ENCODE assay signal across 2 cellular contexts in the genomic region with DNA sequence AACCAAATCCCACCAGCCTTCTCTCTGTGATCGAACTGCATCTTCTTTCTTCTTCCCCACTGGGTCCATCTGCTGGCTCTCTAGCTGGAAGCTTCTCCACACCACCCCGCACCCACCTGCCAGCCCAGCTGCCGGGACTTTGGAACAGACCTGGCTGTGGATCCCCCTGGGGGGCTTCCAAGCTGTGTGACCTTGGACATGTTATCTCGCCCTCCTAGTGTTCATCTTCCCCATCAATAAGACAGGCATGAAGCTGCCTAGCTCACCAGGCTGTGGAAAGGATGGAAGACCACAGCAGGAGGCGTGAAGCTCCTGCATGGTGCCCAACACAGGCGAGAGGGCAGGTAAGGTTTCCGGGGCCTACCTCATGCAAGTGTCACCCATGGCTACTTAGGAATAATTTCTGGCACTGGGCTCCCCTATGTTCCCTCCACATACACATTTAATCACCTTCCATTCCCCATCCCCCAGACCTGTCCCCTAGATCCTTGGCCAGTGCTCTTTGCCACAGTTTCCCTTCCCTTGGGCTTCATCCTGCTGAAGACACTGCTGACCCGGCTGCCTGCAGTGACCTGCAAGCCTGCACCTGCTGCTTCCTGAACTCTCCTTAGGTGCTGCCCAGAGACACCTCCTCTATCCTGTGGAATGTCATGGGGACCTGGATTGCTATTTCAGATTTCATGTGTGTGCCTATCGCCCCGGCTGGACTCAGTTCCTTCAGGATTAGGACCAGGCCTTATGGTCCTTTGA.
TF ChIP-seq lines count a peak whose summit lies in the region.

No MANE protein-coding gene starts in this region.

TF ChIP-seq in IMR-90, 13 proteins besides CTCF, POLR2A, EP300 and RAD21:
- no peak for TF ChIP-seq SMC3 (IDR thresholded peaks at IDR 0.05; ENCODE audit: low read depth, low read length)
- no peak for TF ChIP-seq RFX5 (IDR thresholded peaks at IDR 0.05; ENCODE audit: low read depth, low read length)
- no peak for TF ChIP-seq FOS (IDR thresholded peaks at IDR 0.05; ENCODE audit: low read depth, low read length)
- no peak for TF ChIP-seq MAZ (IDR thresholded peaks at IDR 0.05; ENCODE audit: borderline replicate concordance, low read depth, low read length)
- no peak for TF ChIP-seq NFE2L2 (IDR thresholded peaks at IDR 0.05; ENCODE audit: low read depth, low read length)
- TF ChIP-seq MXI1 (IDR thresholded peaks at IDR 0.05; ENCODE audit: borderline replicate concordance, low read depth, low read length), result no peak
- TF ChIP-seq, protein P1, sequence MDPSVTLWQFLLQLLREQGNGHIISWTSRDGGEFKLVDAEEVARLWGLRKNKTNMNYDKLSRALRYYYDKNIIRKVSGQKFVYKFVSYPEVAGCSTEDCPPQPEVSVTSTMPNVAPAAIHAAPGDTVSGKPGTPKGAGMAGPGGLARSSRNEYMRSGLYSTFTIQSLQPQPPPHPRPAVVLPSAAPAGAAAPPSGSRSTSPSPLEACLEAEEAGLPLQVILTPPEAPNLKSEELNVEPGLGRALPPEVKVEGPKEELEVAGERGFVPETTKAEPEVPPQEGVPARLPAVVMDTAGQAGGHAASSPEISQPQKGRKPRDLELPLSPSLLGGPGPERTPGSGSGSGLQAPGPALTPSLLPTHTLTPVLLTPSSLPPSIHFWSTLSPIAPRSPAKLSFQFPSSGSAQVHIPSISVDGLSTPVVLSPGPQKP (IDR thresholded peaks at IDR 0.05; ENCODE audit: borderline replicate concordance, low read depth, low read length), result no peak
- no peak for TF ChIP-seq RCOR1 (IDR thresholded peaks at IDR 0.05; ENCODE audit: insufficient replicate concordance, low read length)
- no peak for TF ChIP-seq CHD1 (IDR thresholded peaks at IDR 0.05; ENCODE audit: low read depth, low read length)
- no peak for TF ChIP-seq MAFK (IDR thresholded peaks at IDR 0.05; ENCODE audit: low read depth, low read length)
- TF ChIP-seq, protein P2, sequence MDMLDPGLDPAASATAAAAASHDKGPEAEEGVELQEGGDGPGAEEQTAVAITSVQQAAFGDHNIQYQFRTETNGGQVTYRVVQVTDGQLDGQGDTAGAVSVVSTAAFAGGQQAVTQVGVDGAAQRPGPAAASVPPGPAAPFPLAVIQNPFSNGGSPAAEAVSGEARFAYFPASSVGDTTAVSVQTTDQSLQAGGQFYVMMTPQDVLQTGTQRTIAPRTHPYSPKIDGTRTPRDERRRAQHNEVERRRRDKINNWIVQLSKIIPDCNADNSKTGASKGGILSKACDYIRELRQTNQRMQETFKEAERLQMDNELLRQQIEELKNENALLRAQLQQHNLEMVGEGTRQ (IDR thresholded peaks at IDR 0.05; ENCODE audit: low read depth, low read length), result no peak

TF ChIP-seq in H1, 55 proteins besides CTCF, POLR2A, EP300 and RAD21:
- TF ChIP-seq ZNF274 (IDR thresholded peaks at IDR 0.05; ENCODE audit: borderline replicate concordance, extremely low read depth, low read length) (no peak), SAP30 (IDR thresholded peaks at IDR 0.05; ENCODE audit: insufficient read depth, insufficient replicate concordance, low read length) (no peak), ASH2L (IDR thresholded peaks at IDR 0.05; ENCODE audit: low read length) (no peak), SIRT6 (IDR thresholded peaks at IDR 0.05; ENCODE audit: low read length) (no peak), SIN3A (conservative IDR thresholded peaks at IDR 0.05 in 1 of 2, IDR thresholded peaks at IDR 0.05 in 1 of 2; ENCODE audit: low read depth in 1 of 2, low read length in 2 of 2) (no peak), TAF1 (IDR thresholded peaks at IDR 0.05; ENCODE audit: low read depth, low read length) (no peak), PHF8 (conservative IDR thresholded peaks at IDR 0.05; ENCODE audit: low read depth, low read length) (no peak), NRF1 (IDR thresholded peaks at IDR 0.05; ENCODE audit: low read depth, low read length) (no peak), HDAC6 (IDR thresholded peaks at IDR 0.05; ENCODE audit: low read depth, low read length) (no peak), SIX5 (IDR thresholded peaks at IDR 0.05; ENCODE audit: low read depth, low read length) (no peak)
